In genomic region chr4:26069218-26069617, GRCh38 we compare ENCODE assay signal across 8 cellular contexts.
DNase-seq lines count a peak whose midpoint lies in the region; ATAC-seq lines count a peak whose summit lies in the region.

No MANE protein-coding gene starts in this region.

- DNase-seq in activated CD4-positive, alpha-beta T cell treated with anti-CD3 and anti-CD28 coated beads, Interleukin-2, amount 10 ng/mL, durations not matched to agents 24 days and 14 days = no peak
- no peak for DNase-seq in activated CD4-positive, alpha-beta T cell treated with anti-CD3 and anti-CD28 coated beads for 1 hour
- DNase-seq in NCI-H2029 (lab: John Stamatoyannopoulos, UW) (peak; percentile 15), dermis blood vessel endothelial cell (peak; percentile 16), NCI-H2171 treated with DMSO at 0.1 percent for 48 hours (lab: John Stamatoyannopoulos, UW) (no peak), kidney glomerular epithelial cell (lab: John Stamatoyannopoulos, UW) (no peak)
- no peak for DNase-seq in activated T-cell treated with anti-CD3 and anti-CD28 coated beads, Interleukin-2, amount 50 U/mL, for 4 hours

- H3K36me3 Mint-ChIP-seq in activated CD4-positive, alpha-beta T cell treated with anti-CD3 and anti-CD28 coated beads, Interleukin-2, amount 10 ng/mL, durations not matched to agents 24 days and 14 days (ENCODE audit: low read depth) = peaks cover 11% of the 10 kb centered on the region
- H3K36me3 Mint-ChIP-seq in stimulated activated naive CD8-positive, alpha-beta T cell treated with anti-CD3 and anti-CD28 coated beads, Interleukin-15, Interleukin-2, amounts not matched to agents 100 ng/mL and 50 ng/mL, for 24 hours (ENCODE audit: low read depth) = peaks cover 4% of the 10 kb centered on the region
- H3K36me3 Mint-ChIP-seq in activated T-cell treated with anti-CD3 and anti-CD28 coated beads, Interleukin-2, amount 50 U/mL, for 4 hours (ENCODE audit: insufficient read depth) = no peaks in the 10 kb centered on the region

- H3K9me3 Mint-ChIP-seq in activated CD4-positive, alpha-beta T cell treated with anti-CD3 and anti-CD28 coated beads, Interleukin-2, amount 10 ng/mL, durations not matched to agents 24 days and 14 days = peaks cover 5% of the 10 kb centered on the region
- no peaks in the 10 kb centered on the region for H3K9me3 Mint-ChIP-seq in stimulated activated naive CD8-positive, alpha-beta T cell treated with anti-CD3 and anti-CD28 coated beads, Interleukin-15, Interleukin-2, amounts not matched to agents 100 ng/mL and 50 ng/mL, for 24 hours
- no peaks in the 10 kb centered on the region for H3K9me3 Mint-ChIP-seq in activated T-cell treated with anti-CD3 and anti-CD28 coated beads, Interleukin-2, amount 50 U/mL, for 4 hours

- no peak overlapping the region for H3K4me3 Mint-ChIP-seq in activated CD4-positive, alpha-beta T cell treated with anti-CD3 and anti-CD28 coated beads, Interleukin-2, amount 10 ng/mL, durations not matched to agents 24 days and 14 days
- H3K4me3 Mint-ChIP-seq in stimulated activated naive CD8-positive, alpha-beta T cell treated with anti-CD3 and anti-CD28 coated beads, Interleukin-15, Interleukin-2, amounts not matched to agents 100 ng/mL and 50 ng/mL, for 24 hours = no peak overlapping the region
- no peak overlapping the region for H3K4me3 Mint-ChIP-seq in activated T-cell treated with anti-CD3 and anti-CD28 coated beads, Interleukin-2, amount 50 U/mL, for 4 hours

- intact Hi-C loops in activated CD4-positive, alpha-beta T cell treated with anti-CD3 and anti-CD28 coated beads, Interleukin-2, amount 10 ng/mL, durations not matched to agents 24 days and 14 days (cut with micrococcal nuclease) = no loop called here

- no peaks in the 10 kb centered on the region for H3K27me3 Mint-ChIP-seq in activated CD4-positive, alpha-beta T cell treated with anti-CD3 and anti-CD28 coated beads, Interleukin-2, amount 10 ng/mL, durations not matched to agents 24 days and 14 days
- peaks cover 10% of the 10 kb centered on the region for H3K27me3 Mint-ChIP-seq in stimulated activated naive CD8-positive, alpha-beta T cell treated with anti-CD3 and anti-CD28 coated beads, Interleukin-15, Interleukin-2, amounts not matched to agents 100 ng/mL and 50 ng/mL, for 24 hours
- peaks cover 1% of the 10 kb centered on the region for H3K27me3 Mint-ChIP-seq in activated T-cell treated with anti-CD3 and anti-CD28 coated beads, Interleukin-2, amount 50 U/mL, for 4 hours (ENCODE audit: low read depth)

- no peak for ATAC-seq in activated T-cell treated with anti-CD3 and anti-CD28 coated beads, Interleukin-2, amount 50 U/mL, for 4 hours

- H3K27ac Mint-ChIP-seq in activated CD4-positive, alpha-beta T cell treated with anti-CD3 and anti-CD28 coated beads, Interleukin-2, amount 10 ng/mL, durations not matched to agents 24 days and 14 days = peak overlapping the region; percentile 65
- H3K27ac Mint-ChIP-seq in stimulated activated naive CD8-positive, alpha-beta T cell treated with anti-CD3 and anti-CD28 coated beads, Interleukin-15, Interleukin-2, amounts not matched to agents 100 ng/mL and 50 ng/mL, for 24 hours = peak overlapping the region; percentile 36

- H3K4me1 Mint-ChIP-seq in activated CD4-positive, alpha-beta T cell treated with anti-CD3 and anti-CD28 coated beads, Interleukin-2, amount 10 ng/mL, durations not matched to agents 24 days and 14 days = peaks cover 34% of the 10 kb centered on the region
- peaks cover 34% of the 10 kb centered on the region for H3K4me1 Mint-ChIP-seq in stimulated activated naive CD8-positive, alpha-beta T cell treated with anti-CD3 and anti-CD28 coated beads, Interleukin-15, Interleukin-2, amounts not matched to agents 100 ng/mL and 50 ng/mL, for 24 hours (ENCODE audit: low read depth)
- H3K4me1 Mint-ChIP-seq in activated T-cell treated with anti-CD3 and anti-CD28 coated beads, Interleukin-2, amount 50 U/mL, for 4 hours (ENCODE audit: low read depth) = peaks cover 25% of the 10 kb centered on the region

Comparison
In these comparisons a context has a peak if more than half of its experiments do, and no peak if none do; other contexts are left out.
1. DNase-seq: peak in NCI-H2029 (single experiment) and dermis blood vessel endothelial cell (single experiment); none in activated CD4-positive, alpha-beta T cell treated with anti-CD3 and anti-CD28 coated beads, Interleukin-2, amount 10 ng/mL, durations not matched to agents 24 days and 14 days (single experiment), activated CD4-positive, alpha-beta T cell treated with anti-CD3 and anti-CD28 coated beads for 1 hour (single experiment), NCI-H2171 treated with DMSO at 0.1 percent for 48 hours (single experiment), activated T-cell treated with anti-CD3 and anti-CD28 coated beads, Interleukin-2, amount 50 U/mL, for 4 hours (single experiment) and kidney glomerular epithelial cell (single experiment).